In the genomic region with DNA sequence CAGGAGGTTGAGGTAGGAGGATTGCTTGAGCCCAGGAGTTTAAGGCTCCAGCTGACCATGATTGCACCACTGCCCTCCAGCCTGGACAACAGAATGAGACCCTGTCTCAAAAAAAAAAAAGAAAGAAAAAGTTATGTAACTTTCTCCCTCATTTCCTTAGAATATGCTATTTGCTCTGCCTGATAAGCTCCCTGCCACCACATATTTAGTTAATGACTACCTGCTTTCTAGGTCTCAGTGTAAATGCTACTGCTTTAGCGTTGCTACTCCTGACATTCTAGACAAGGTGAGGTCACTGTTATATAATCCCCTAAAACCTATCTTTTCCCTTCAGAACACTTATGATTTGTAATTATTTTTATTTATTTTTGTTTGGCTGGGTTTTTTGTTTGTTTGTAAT, we compare ENCODE assay signal across 17 cellular contexts.
A peak's percentile ranks its signal among the peaks of the same experiment; 100 is the strongest.
DNase-seq lines count a peak whose midpoint lies in the region; ATAC-seq and TF ChIP-seq lines count a peak whose summit lies in the region.
"Had no signal": no experiment of that assay in that cellular context is flagged by ENCODE, and none has a peak within 500 bp of the region (broad histone marks: within the 10 kb centered on the region; RNA-seq: fewer than 3 reads in every experiment).

No MANE protein-coding gene starts in this region.

- no peak overlapping the region for H3K4me3 Mint-ChIP-seq in naive B cell
- no peak overlapping the region for H3K4me3 Mint-ChIP-seq in Calu3 (ENCODE audit: low read depth, unreplicated experiment)
- H3K4me3 Mint-ChIP-seq: CD8-positive, alpha-beta memory T cell; HFFc6; IgD-negative memory B cell had no signal

- H3K27me3 ChIP-seq in DND-41 (ENCODE audit: insufficient read depth, low read length, poor library complexity), result no peaks in the 10 kb centered on the region

- H3K36me3 Mint-ChIP-seq in naive B cell, result no peaks in the 10 kb centered on the region
- no peaks in the 10 kb centered on the region for H3K36me3 Mint-ChIP-seq in Calu3 (ENCODE audit: insufficient read depth, unreplicated experiment)
- H3K36me3 Mint-ChIP-seq: CD14-positive monocyte, IgD-negative memory B cell had no signal

- no peaks in the 10 kb centered on the region for H3K79me2 ChIP-seq in DND-41 (ENCODE audit: insufficient read depth, low read length)

- H3K27me3 Mint-ChIP-seq in naive B cell (no peaks in the 10 kb centered on the region), Calu3 (ENCODE audit: unreplicated experiment) (no peaks in the 10 kb centered on the region)
- H3K27me3 Mint-ChIP-seq: CD8-positive, alpha-beta memory T cell; IgD-negative memory B cell had no signal

- H3K36me3 ChIP-seq in DND-41 (ENCODE audit: insufficient read depth, low read length), result no peaks in the 10 kb centered on the region

- no peaks in the 10 kb centered on the region for H4K20me1 ChIP-seq in DND-41 (ENCODE audit: insufficient read depth, low read length)

- no peak for ATAC-seq in DND-41 (ENCODE audit: insufficient read depth, low read depth)
- ATAC-seq in left lobe of liver, result peak; percentile 71
- no peak for ATAC-seq in naive B cell (ENCODE audit: low read depth in 2 of 2)
- no peak for ATAC-seq in GM21529 (IDR thresholded peaks at IDR 0.05; ENCODE audit: unreplicated experiment)
- ATAC-seq: GM12878 had no signal

- H3K4me3 ChIP-seq in DND-41 (ENCODE audit: low read depth in 1 of 2, low read length in 2 of 2), result no peak overlapping the region
- H3K4me3 ChIP-seq: GM12878 had no signal

- BruUV-seq in Calu3 (replicated peaks; lab: Mats Ljungman, UMichigan), result no TSS peak

- 0 out of 2 replicates have a peak overlapping the region, but pooled peaks have one; percentile 5 for H2AFZ ChIP-seq in DND-41 (ENCODE audit: low read depth, low read length)

- H3K4me1 ChIP-seq in DND-41 (ENCODE audit: insufficient read depth, low read length), result no peaks in the 10 kb centered on the region

- H3K4me2 ChIP-seq in DND-41 (ENCODE audit: insufficient read depth, low read length), result no peak overlapping the region

- H3K4me1 Mint-ChIP-seq in naive B cell (peaks cover 16 to 42% (median 18%) of the 10 kb centered on the region in 3 donors), Calu3 (ENCODE audit: low read depth, unreplicated experiment) (peaks cover 19% of the 10 kb centered on the region)

- H3K27ac ChIP-seq in DND-41 (ENCODE audit: low read length), result no peak overlapping the region
- H3K27ac ChIP-seq: HL-60 had no signal

- no peaks in the 10 kb centered on the region for H3K9me3 Mint-ChIP-seq in naive B cell
- no peaks in the 10 kb centered on the region for H3K9me3 Mint-ChIP-seq in Calu3 (ENCODE audit: low read depth, unreplicated experiment)
- H3K9me3 Mint-ChIP-seq: CD14-positive monocyte; CD8-positive, alpha-beta memory T cell; HFFc6; IgD-negative memory B cell had no signal

- CTCF ChIA-PET in Calu3 (lab: Charles Lee), result no interaction called here

- H3K27ac Mint-ChIP-seq in naive B cell, result peak overlapping the region in 5 of 6 donors; percentile 8 to 70 (median 42)
- no peak overlapping the region for H3K27ac Mint-ChIP-seq in Calu3 (ENCODE audit: unreplicated experiment)
- H3K27ac Mint-ChIP-seq: HFFc6 had no signal

- DNase-seq in DND-41, result no peak
- DNase-seq in amniotic epithelial cell (ENCODE audit: low read depth), result peak; percentile 21
- no peak for DNase-seq in left lobe of liver (ENCODE audit: low spot score)
- no peak for DNase-seq in naive B cell
- DNase-seq in activated CD4-positive, CD25-positive, alpha-beta regulatory T cell treated with anti-CD3 and anti-CD28 coated beads, Interleukin-2, amount 50 U/mL, for 72 hours, result no peak
- no peak for DNase-seq in Calu3
- no peak for DNase-seq in H4 (ENCODE audit: low spot score)
- DNase-seq: CD8-positive, alpha-beta memory T cell; DMS 273 treated with DMSO at 0.1 percent for 48 hours; HCEC 1CT; HFFc6; KG1 had no signal

- TF ChIP-seq CTCF in DND-41 (IDR thresholded peaks at IDR 0.05; ENCODE audit: borderline replicate concordance, extremely low read depth, low read length, poor library complexity, severe bottlenecking) (no peak), Calu3 (IDR thresholded peaks at IDR 0.05; ENCODE audit: unreplicated experiment) (no peak)

- intact Hi-C loops in Calu3 (cut with micrococcal nuclease; ENCODE audit: unreplicated experiment), result no loop called here

- no peak overlapping the region for H3K9ac ChIP-seq in DND-41 (ENCODE audit: low read depth, low read length)

- no peaks in the 10 kb centered on the region for H3K9me3 ChIP-seq in DND-41 (ENCODE audit: insufficient read depth, low read length, severe bottlenecking)
